20 cellular contexts compared by ENCODE assay signal in genomic region chr2:15259356-15259756, GRCh38.
DNase-seq lines count a peak whose midpoint lies in the region; ATAC-seq lines count a peak whose summit lies in the region.
"Had no signal": no experiment of that assay in that cellular context is flagged by ENCODE, and none has a peak within 500 bp of the region (broad histone marks: within the 10 kb centered on the region; RNA-seq: fewer than 3 reads in every experiment).

No MANE protein-coding gene starts in this region.

- no peak overlapping the region for H3K9ac ChIP-seq in HUES64 (ENCODE audit: low read depth, low read length)
- no peak overlapping the region for H3K9ac ChIP-seq in iPS-20b (ENCODE audit: low read depth, low read length)

- intact Hi-C loops in activated naive CD4-positive, alpha-beta T cell treated with anti-CD3 and anti-CD28 coated beads for 36 hours (cut with micrococcal nuclease) = no loop called here

- H3K27me3 ChIP-seq in HUES64 (ENCODE audit: insufficient read depth, low read length) (no peaks in the 10 kb centered on the region), iPS-20b (ENCODE audit: insufficient read depth, low read length) (no peaks in the 10 kb centered on the region)
- H3K27me3 ChIP-seq: thyroid gland had no signal

- H3K4me1 ChIP-seq in HUES64 (ENCODE audit: insufficient read depth, low read length) (peaks cover 34% of the 10 kb centered on the region), iPS-20b (ENCODE audit: insufficient read depth, low read length) (peaks cover 25% of the 10 kb centered on the region)
- H3K4me1 ChIP-seq: thyroid gland had no signal

- peak overlapping the region; percentile 19; the same call in 1 of the 2 replicates for H3K4me3 ChIP-seq in HUES64 (ENCODE audit: low read length)
- peak overlapping the region; percentile 44; the same call in 1 of the 2 replicates for H3K4me3 ChIP-seq in iPS-20b (ENCODE audit: low read length)
- H3K4me3 ChIP-seq: thyroid gland had no signal

- WGBS in HUES64 = 11% methylated on average over 1 of the region's 1 CpG

- H3K36me3 ChIP-seq in HUES64 (ENCODE audit: insufficient read depth, low read length) (no peaks in the 10 kb centered on the region), iPS-20b (ENCODE audit: insufficient read depth, low read depth, low read length) (no peaks in the 10 kb centered on the region)
- H3K36me3 ChIP-seq: thyroid gland had no signal

- DNase-seq in DMS79 (lab: John Stamatoyannopoulos, UW) (peak; percentile 23), NCI-H69 (lab: John Stamatoyannopoulos, UW) (peak; percentile 91)
- no peak for DNase-seq in activated naive CD4-positive, alpha-beta T cell treated with anti-CD3 and anti-CD28 coated beads for 36 hours
- DNase-seq in activated effector memory CD4-positive, alpha-beta T cell treated with Interleukin-2 at 50 U/mL for 16 hours = no peak
- DNase-seq: ACHN; activated CD4-positive, alpha-beta memory T cell treated with anti-CD3 and anti-CD28 coated beads, Interleukin-2, amount 10 ng/mL, durations not matched to agents 7 days and 5 days; activated naive CD4-positive, alpha-beta T cell treated with anti-CD3 and anti-CD28 coated beads, Interleukin-2, amount 10 ng/mL, durations not matched to agents 7 days and 5 days; activated T-cell treated with anti-CD3 and anti-CD28 coated beads, Interleukin-2, amount 50 U/mL, for 1 hour; NCI-H1436; small intestine; stimulated activated CD4-positive, alpha-beta T cell treated with anti-CD3 and anti-CD28 coated beads, Interleukin-2, amount 100 ng/mL, for 48 hours; stimulated activated naive CD8-positive, alpha-beta T cell treated with anti-CD3 and anti-CD28 coated beads, Interleukin-15, Interleukin-2, amounts not matched to agents 100 U/mL and 50 U/mL, for 24 hours; thyroid gland had no signal

- CTCF ChIA-PET in activated naive CD4-positive, alpha-beta T cell treated with anti-CD3 and anti-CD28 coated beads for 36 hours (lab: Charles Lee) = interaction anchor here (0.5 kb wide), 1 partner anchor 187 kb away, joined by 3 read pairs; no protein-coding TSS in a partner anchor

- no peak overlapping the region for H3K27ac Mint-ChIP-seq in activated naive CD4-positive, alpha-beta T cell treated with anti-CD3 and anti-CD28 coated beads for 36 hours
- H3K27ac Mint-ChIP-seq: activated CD4-positive, alpha-beta memory T cell treated with anti-CD3 and anti-CD28 coated beads, Interleukin-2, amount 10 ng/mL, durations not matched to agents 7 days and 5 days; activated naive CD4-positive, alpha-beta T cell treated with anti-CD3 and anti-CD28 coated beads, Interleukin-2, amount 10 ng/mL, durations not matched to agents 7 days and 5 days; CD14-positive monocyte; T-helper 2 cell treated with Interferon-gamma antibody and Interleukin-4, amounts not matched to agents 5 μg/mL and 100 μg/mL, for 36 hours had no signal

- H3K4me3 Mint-ChIP-seq in activated naive CD4-positive, alpha-beta T cell treated with anti-CD3 and anti-CD28 coated beads for 36 hours = no peak overlapping the region
- H3K4me3 Mint-ChIP-seq: activated CD4-positive, alpha-beta memory T cell treated with anti-CD3 and anti-CD28 coated beads, Interleukin-2, amount 10 ng/mL, durations not matched to agents 7 days and 5 days; activated naive CD4-positive, alpha-beta T cell treated with anti-CD3 and anti-CD28 coated beads, Interleukin-2, amount 10 ng/mL, durations not matched to agents 7 days and 5 days; CD14-positive monocyte; T-helper 2 cell treated with Interferon-gamma antibody and Interleukin-4, amounts not matched to agents 5 μg/mL and 100 μg/mL, for 36 hours had no signal

- ATAC-seq in HG02798 (IDR thresholded peaks at IDR 0.05; ENCODE audit: poor library complexity, unreplicated experiment) = no peak
- no peak for ATAC-seq in HG02642 (IDR thresholded peaks at IDR 0.05; ENCODE audit: poor library complexity, unreplicated experiment)
- ATAC-seq: SK-N-SH treated with all-trans-retinoic acid at 6 μM for 48 hours; stimulated activated naive CD8-positive, alpha-beta T cell treated with anti-CD3 and anti-CD28 coated beads, Interleukin-15, Interleukin-2, amounts not matched to agents 100 U/mL and 50 U/mL, for 24 hours had no signal

- H3K4me1 Mint-ChIP-seq in activated naive CD4-positive, alpha-beta T cell treated with anti-CD3 and anti-CD28 coated beads for 36 hours (ENCODE audit: low read depth) = no peaks in the 10 kb centered on the region
- H3K4me1 Mint-ChIP-seq: activated CD4-positive, alpha-beta memory T cell treated with anti-CD3 and anti-CD28 coated beads, Interleukin-2, amount 10 ng/mL, durations not matched to agents 7 days and 5 days; activated naive CD4-positive, alpha-beta T cell treated with anti-CD3 and anti-CD28 coated beads, Interleukin-2, amount 10 ng/mL, durations not matched to agents 7 days and 5 days; CD14-positive monocyte had no signal

- H3K9me3 ChIP-seq in HUES64 (ENCODE audit: insufficient read depth, low read depth, low read length) (peaks cover 17% of the 10 kb centered on the region), iPS-20b (ENCODE audit: insufficient read depth, low read depth, low read length) (peaks cover 11% of the 10 kb centered on the region; the same call in 1 of the 2 replicates)
- H3K9me3 ChIP-seq: thyroid gland had no signal

- peak overlapping the region; percentile 69; the same call in 1 of the 2 replicates for H3K27ac ChIP-seq in HUES64 (ENCODE audit: low read depth, low read length)
- H3K27ac ChIP-seq in iPS-20b (ENCODE audit: low read length) = no peak overlapping the region
- H3K27ac ChIP-seq: thyroid gland had no signal

- H3K36me3 Mint-ChIP-seq in activated naive CD4-positive, alpha-beta T cell treated with anti-CD3 and anti-CD28 coated beads for 36 hours (ENCODE audit: low read depth) = peaks cover 60% of the 10 kb centered on the region

- H3K27me3 Mint-ChIP-seq in activated naive CD4-positive, alpha-beta T cell treated with anti-CD3 and anti-CD28 coated beads for 36 hours (ENCODE audit: low read depth) = no peaks in the 10 kb centered on the region
- H3K27me3 Mint-ChIP-seq: activated CD4-positive, alpha-beta memory T cell treated with anti-CD3 and anti-CD28 coated beads, Interleukin-2, amount 10 ng/mL, durations not matched to agents 7 days and 5 days; activated naive CD4-positive, alpha-beta T cell treated with anti-CD3 and anti-CD28 coated beads, Interleukin-2, amount 10 ng/mL, durations not matched to agents 7 days and 5 days had no signal

- peaks cover 18% of the 10 kb centered on the region for H3K9me3 Mint-ChIP-seq in activated naive CD4-positive, alpha-beta T cell treated with anti-CD3 and anti-CD28 coated beads for 36 hours

Comparison
In these comparisons a context has a peak if more than half of its experiments do, and no peak if none do; other contexts are left out.
1. DNase-seq: peak in DMS79 (single experiment) and NCI-H69 (single experiment); none in activated naive CD4-positive, alpha-beta T cell treated with anti-CD3 and anti-CD28 coated beads for 36 hours (single experiment) and activated effector memory CD4-positive, alpha-beta T cell treated with Interleukin-2 at 50 U/mL for 16 hours (single experiment).